Comparison of ENCODE assay signal across 23 cellular contexts in the genomic region with DNA sequence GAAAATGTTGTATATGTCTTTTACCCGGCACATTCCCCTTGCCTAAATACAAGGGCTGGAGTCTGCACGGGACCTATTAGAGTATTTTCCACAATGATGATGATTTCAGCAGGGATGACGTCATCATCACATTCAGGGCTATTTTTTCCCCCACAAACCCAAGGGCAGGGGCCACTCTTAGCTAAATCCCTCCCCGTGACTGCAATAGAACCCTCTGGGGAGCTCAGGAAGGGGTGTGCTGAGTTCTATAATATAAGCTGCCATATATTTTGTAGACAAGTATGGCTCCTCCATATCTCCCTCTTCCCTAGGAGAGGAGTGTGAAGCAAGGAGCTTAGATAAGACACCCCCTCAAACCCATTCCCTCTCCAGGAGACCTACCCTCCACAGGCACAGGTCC. TPM values are rescaled to one million over a fixed set of nuclear protein-coding genes. Genes with fewer than 3 reads are reported as not detected.
DNase-seq lines count a peak whose midpoint lies in the region; ATAC-seq, FAIRE-seq and TF ChIP-seq lines count a peak whose summit lies in the region.
"Had no signal": no experiment of that assay in that cellular context is flagged by ENCODE, and none has a peak within 500 bp of the region (broad histone marks: within the 10 kb centered on the region; RNA-seq: fewer than 3 reads in every experiment).

No MANE protein-coding gene starts in this region.

- H2BK15ac ChIP-seq in H1 (ENCODE audit: low read length): no peak overlapping the region

- H2BK5ac ChIP-seq in H1 (ENCODE audit: low read depth, low read length): no peak overlapping the region

- TF ChIP-seq RAD21 in H1 (IDR thresholded peaks at IDR 0.05 in 1 of 2, conservative IDR thresholded peaks at IDR 0.05 in 1 of 2; ENCODE audit: low read depth in 2 of 2, low read length in 2 of 2): no peak

- H3K23me2 ChIP-seq in H1 (ENCODE audit: low read depth, low read length): no peaks in the 10 kb centered on the region; the same call in 1 of the 2 replicates

- H4K8ac ChIP-seq in H1 (ENCODE audit: extremely low read depth, insufficient read depth, low read length): no peak overlapping the region

- H3K4me1 Mint-ChIP-seq in Caco-2 (ENCODE audit: low read depth, unreplicated experiment) (no peaks in the 10 kb centered on the region), nephron (peaks cover 47% of the 10 kb centered on the region)
- H3K4me1 Mint-ChIP-seq: B cell; CD4-positive, CD25-positive, alpha-beta regulatory T cell had no signal

- H3K4me2 ChIP-seq in H1 (ENCODE audit: insufficient read depth in 1 of 2, low read depth in 2 of 2, low read length in 2 of 2): no peak overlapping the region; a peak in 1 of 4 replicates
- H3K4me2 ChIP-seq: A549 had no signal

- H3K36me3 ChIP-seq in Caco-2 (ENCODE audit: control insufficient read depth, insufficient read depth, low read length): peaks cover 12% of the 10 kb centered on the region
- H3K36me3 ChIP-seq in HUES64 (ENCODE audit: insufficient read depth, low read length): peaks cover 72% of the 10 kb centered on the region
- peaks cover 46 to 70% (median 67%) of the 10 kb centered on the region in 4 experiments for H3K36me3 ChIP-seq in H1 (ENCODE audit: control insufficient read depth in 2 of 4, insufficient read depth in 4 of 4, low read length in 3 of 4)

- no peak for TF ChIP-seq EP300 in H1 (IDR thresholded peaks at IDR 0.05; ENCODE audit: borderline replicate concordance in 1 of 2, low read depth in 2 of 2, low read length in 2 of 2)

- no peak overlapping the region for H3K18ac ChIP-seq in H1 (ENCODE audit: extremely low read depth, low read length)

- H3K4ac ChIP-seq in H1 (replicated peaks; ENCODE audit: insufficient read length, low read depth, low read length): no peak overlapping the region

- no peak overlapping the region for H4K91ac ChIP-seq in H1 (replicated peaks; ENCODE audit: insufficient read length, low read length)

- no peak overlapping the region for H3K4me3 Mint-ChIP-seq in Caco-2 (ENCODE audit: unreplicated experiment)
- no peak overlapping the region for H3K4me3 Mint-ChIP-seq in nephron
- H3K4me3 Mint-ChIP-seq: B cell; CD4-positive, CD25-positive, alpha-beta regulatory T cell had no signal

- no peak overlapping the region for H3K56ac ChIP-seq in H1 (replicated peaks; ENCODE audit: insufficient read length, low read depth, low read length)

- no peak overlapping the region for H3K23ac ChIP-seq in H1 (ENCODE audit: insufficient read length)

- H3K14ac ChIP-seq in H1 (ENCODE audit: insufficient read length): no peak overlapping the region

- H3K9me3 Mint-ChIP-seq in Caco-2 (ENCODE audit: unreplicated experiment): no peaks in the 10 kb centered on the region
- no peaks in the 10 kb centered on the region for H3K9me3 Mint-ChIP-seq in nephron

- H3K27me3 ChIP-seq in Caco-2 (replicated peaks; ENCODE audit: control insufficient read depth, insufficient read depth, low read length) (no peaks in the 10 kb centered on the region), HUES64 (ENCODE audit: insufficient read depth, low read length) (no peaks in the 10 kb centered on the region), H1 (replicated peaks in 1 of 4; ENCODE audit: control insufficient read depth in 3 of 4, extremely low read depth in 1 of 4, insufficient read depth in 3 of 4, low read length in 3 of 4) (no peaks in the 10 kb centered on the region)

- no peaks in the 10 kb centered on the region; a peak in 1 of 4 replicates for H3K79me2 ChIP-seq in H1 (ENCODE audit: control insufficient read depth in 1 of 2, insufficient read depth in 2 of 2, low read length in 2 of 2)

- peaks cover 5% of the 10 kb centered on the region; the same call in 1 of the 2 replicates for H3K79me1 ChIP-seq in H1 (ENCODE audit: low read depth, low read length)

- no peak overlapping the region for H4K5ac ChIP-seq in H1 (ENCODE audit: insufficient read length, low read depth, low read length)

- POLR2A ChIA-PET in Caco-2 (lab: Charles Lee) (no interaction called here), H1 (lab: Charles Lee; ENCODE audit: partially characterized antibody) (interaction anchor here (1.1 to 12.6 kb wide), 6 partner anchors 12 to 81 kb away, joined by 3 to 112 read pairs (median 6); a partner anchor contains a TSS)

- BruUV-seq in Caco-2 (replicated peaks; lab: Mats Ljungman, UMichigan): TSS peak; percentile 40

- H4K20me1 ChIP-seq in H1 (replicated peaks in 1 of 2; ENCODE audit: control insufficient read depth in 1 of 2, insufficient read depth in 2 of 2, low read length in 2 of 2): peaks cover 37 to 39% of the 10 kb centered on the region in 2 experiments

- TF ChIP-seq POLR2A in H1 (IDR thresholded peaks at IDR 0.05; ENCODE audit: control extremely low read depth in 1 of 2, low read depth in 2 of 2, low read length in 2 of 2): peak in 1 of 2 experiments; percentile 49; a peak in 1 of 3 replicates

- H3K9ac ChIP-seq in HUES64 (ENCODE audit: low read depth, low read length) (no peak overlapping the region), H1 (replicated peaks in 1 of 4; ENCODE audit: extremely low read depth in 1 of 4, low read depth in 3 of 4, low read length in 3 of 4) (no peak overlapping the region)

- H2AFZ ChIP-seq in H1 (ENCODE audit: low read length): no peak overlapping the region

- DNase-seq in Caco-2: no peak
- DNase-seq in H1 (ENCODE audit: low read depth in 1 of 2, low spot score in 2 of 2): no peak
- no peak for DNase-seq in DMS153 treated with DMSO at 0.1 percent for 48 hours (lab: John Stamatoyannopoulos, UW; ENCODE audit: unreplicated experiment)
- DNase-seq: CD4-positive, CD25-positive, alpha-beta regulatory T cell; DMS 273 treated with DMSO at 0.1 percent for 48 hours; IMR-90; NCI-H1694; NCI-H2081 treated with DMSO at 0.1 percent for 48 hours; NCI-H2171 treated with DMSO at 0.1 percent for 48 hours; NCI-H446; RPMI8226; SHP77 had no signal

- H3K4me1 ChIP-seq in Caco-2 (no peaks in the 10 kb centered on the region), HUES64 (ENCODE audit: insufficient read depth, low read length) (peaks cover 40% of the 10 kb centered on the region), H1 (replicated peaks in 1 of 4; ENCODE audit: control insufficient read depth in 3 of 4, insufficient read depth in 4 of 4, low read length in 3 of 4) (peaks cover 8 to 30% (median 24%) of the 10 kb centered on the region in 4 experiments)
- H3K4me1 ChIP-seq: A549 had no signal

- H2BK120ac ChIP-seq in H1 (replicated peaks; ENCODE audit: low read depth, low read length): no peak overlapping the region

- CTCF ChIA-PET in Caco-2 (lab: Charles Lee) (no interaction called here), H1 (lab: Charles Lee; ENCODE audit: partially characterized antibody) (interaction anchor here (0.6 to 2.0 kb wide), 3 partner anchors 18 to 156 kb away, joined by 3 to 7 read pairs (median 3); no protein-coding TSS in a partner anchor)

- H3K27me3 Mint-ChIP-seq in Caco-2 (ENCODE audit: insufficient read depth, unreplicated experiment) (no peaks in the 10 kb centered on the region), nephron (ENCODE audit: low read depth) (peaks cover 4% of the 10 kb centered on the region)
- H3K27me3 Mint-ChIP-seq: B cell; CD4-positive, CD25-positive, alpha-beta regulatory T cell had no signal

- no peak for FAIRE-seq in H1 (lab: Jason Lieb, UNC)
- FAIRE-seq: A549, GM18507 had no signal

- 91% methylated on average over 4 of the region's 4 CpGs for WGBS in HUES64
- WGBS in H1 (ENCODE audit: extremely low coverage in 1 of 2, insufficient coverage in 1 of 2, insufficient read length in 1 of 2, insufficient replicate concordance in 2 of 2, low coverage in 1 of 2, low lambda C conversion rate in 2 of 2, missing lambda C conversion rate in 1 of 2), 2 experiments: 93% methylated on average over 4 of the region's 4 CpGs; no CpG with 5 or more reads in 1 of the 2 experiments

- H3K4me3 ChIP-seq in Caco-2 (ENCODE audit: low read depth, low read length) (no peak overlapping the region), HUES64 (ENCODE audit: low read length) (no peak overlapping the region), H1 (ENCODE audit: extremely low read depth in 1 of 4, insufficient read depth in 2 of 4, low read depth in 3 of 4, low read length in 4 of 4) (no peak overlapping the region)
- H3K4me3 ChIP-seq: A549, HAP-1, SK-N-MC had no signal

- TF ChIP-seq CTCF in Caco-2 (IDR thresholded peaks at IDR 0.05; ENCODE audit: insufficient read depth in 1 of 2, low read depth in 1 of 2, low read length in 1 of 2, severe bottlenecking in 1 of 2, unreplicated experiment in 1 of 2) (no peak), H1 (IDR thresholded peaks at IDR 0.05; ENCODE audit: control extremely low read depth in 1 of 3, insufficient read depth in 1 of 3, low read depth in 1 of 3, low read length in 3 of 3) (no peak), nephron (IDR thresholded peaks at IDR 0.05; ENCODE audit: unreplicated experiment in 3 of 3) (no peak)

- H3K9me3 ChIP-seq in Caco-2 (no peaks in the 10 kb centered on the region), HUES64 (ENCODE audit: insufficient read depth, low read depth, low read length) (no peaks in the 10 kb centered on the region), H1 (ENCODE audit: insufficient read depth in 2 of 2, low read depth in 1 of 2, low read length in 1 of 2) (no peaks in the 10 kb centered on the region)
- H3K9me3 ChIP-seq: A549, HAP-1 had no signal

- H2AK5ac ChIP-seq in H1 (ENCODE audit: low read depth, low read length): no peak overlapping the region

- peaks cover 74% of the 10 kb centered on the region for H3K36me3 Mint-ChIP-seq in Caco-2 (ENCODE audit: insufficient read depth, unreplicated experiment)
- peaks cover 36% of the 10 kb centered on the region for H3K36me3 Mint-ChIP-seq in nephron (ENCODE audit: low read depth)

- no peak overlapping the region for H2BK12ac ChIP-seq in H1 (ENCODE audit: low read depth, low read length)

- no peak overlapping the region for H2BK20ac ChIP-seq in H1 (ENCODE audit: low read length)

- intact Hi-C loops in Caco-2 (cut with micrococcal nuclease; ENCODE audit: unreplicated experiment): no loop called here

- H3K27ac Mint-ChIP-seq in Caco-2 (ENCODE audit: unreplicated experiment) (no peak overlapping the region), nephron (peak overlapping the region; percentile 2 to 28 (median 21))
- H3K27ac Mint-ChIP-seq: B cell had no signal

- ATAC-seq in GM21526 (IDR thresholded peaks at IDR 0.05; ENCODE audit: low FRiP score, unreplicated experiment): no peak
- ATAC-seq in GM21381 (IDR thresholded peaks at IDR 0.05; ENCODE audit: unreplicated experiment): no peak
- ATAC-seq: A549 had no signal

- H3K27ac ChIP-seq in HUES64 (ENCODE audit: low read depth, low read length): peak overlapping the region; percentile 66; the same call in 1 of the 2 replicates
- H3K27ac ChIP-seq in H1 (ENCODE audit: low read depth, low read length): peak overlapping the region; percentile 36; the same call in 1 of the 2 replicates
- H3K27ac ChIP-seq: A549, HL-60, SK-N-MC had no signal

RNA-seq across cellular contexts. Expression of a gene that starts 11.3 kb away (rescaled TPM):
- total RNA-seq in Caco-2 (2022): 321 and 336 TPM in 2 replicates
- 138 TPM for polyA plus RNA-seq in HUES64 (2013, experiment 1 of 2)
- 148 TPM for polyA plus RNA-seq in HUES64 (2013, experiment 2 of 2)
- 170 and 173 TPM in 2 replicates for total RNA-seq in H1 (2021; fragmentation: NEBNext Ultra II Directional; extraction: Animal tissue kit (Norgen Biotek cat#: 25700))
- 51.9 and 74.5 TPM in 2 replicates for polyA plus RNA-seq in H1 (2011; rRNA removed)
- 98.6 TPM for polyA plus RNA-seq in H1 (2011; cell fraction: cytosol; rRNA removed)
- polyA plus RNA-seq in H1 (2011; cell fraction: nucleus; rRNA removed): 20.6 TPM
- polyA plus RNA-seq in H1 (2012, experiment 1 of 2): 98.2 to 158 TPM (median 111 TPM) in 4 replicates
- polyA plus RNA-seq in H1 (2012, experiment 2 of 2): 22.4 TPM
- 83.8 TPM for polyA plus RNA-seq in H1 (2013, experiment 1 of 2)
- 85.3 TPM for polyA plus RNA-seq in H1 (2013, experiment 2 of 2)
- polyA minus RNA-seq in H1 (2011; rRNA and poly(A)+ RNA removed): 78.7 and 87.3 TPM in 2 replicates
- 59.3 TPM for polyA minus RNA-seq in H1 (2011; cell fraction: cytosol; rRNA and poly(A)+ RNA removed)
- polyA minus RNA-seq in H1 (2011; cell fraction: nucleus; rRNA and poly(A)+ RNA removed): 32.8 TPM

RNA-seq across cellular contexts. Expression of a gene that starts 46.3 kb away (rescaled TPM):
- total RNA-seq in Caco-2 (2022): 95.5 and 105 TPM in 2 replicates
- polyA plus RNA-seq in HUES64 (2013, experiment 1 of 2): 348 TPM
- 271 TPM for polyA plus RNA-seq in HUES64 (2013, experiment 2 of 2)
- total RNA-seq in H1 (2021; fragmentation: NEBNext Ultra II Directional; extraction: Animal tissue kit (Norgen Biotek cat#: 25700)): 1,016 and 1,038 TPM in 2 replicates
- polyA plus RNA-seq in H1 (2011; rRNA removed): 433 and 469 TPM in 2 replicates
- 457 TPM for polyA plus RNA-seq in H1 (2011; cell fraction: cytosol; rRNA removed)
- 676 TPM for polyA plus RNA-seq in H1 (2011; cell fraction: nucleus; rRNA removed)
- 568 to 702 TPM (median 611 TPM) in 4 replicates for polyA plus RNA-seq in H1 (2012, experiment 1 of 2)
- polyA plus RNA-seq in H1 (2012, experiment 2 of 2): 410 TPM
- 587 TPM for polyA plus RNA-seq in H1 (2013, experiment 1 of 2)
- 555 TPM for polyA plus RNA-seq in H1 (2013, experiment 2 of 2)
- 327 and 359 TPM in 2 replicates for polyA minus RNA-seq in H1 (2011; rRNA and poly(A)+ RNA removed)
- 389 TPM for polyA minus RNA-seq in H1 (2011; cell fraction: cytosol; rRNA and poly(A)+ RNA removed)
- polyA minus RNA-seq in H1 (2011; cell fraction: nucleus; rRNA and poly(A)+ RNA removed): 257 TPM

RNA-seq across cellular contexts. Expression of a gene that starts 50.3 kb away (rescaled TPM):
- total RNA-seq in Caco-2 (2022): 1.8 and 2.0 TPM in 2 replicates
- not detected for polyA plus RNA-seq in HUES64 (2013, experiment 1 of 2)
- not detected for polyA plus RNA-seq in HUES64 (2013, experiment 2 of 2)
- 0.20 TPM in 1 of 2 replicates, not detected in the other for total RNA-seq in H1 (2021; fragmentation: NEBNext Ultra II Directional; extraction: Animal tissue kit (Norgen Biotek cat#: 25700))
- polyA plus RNA-seq in H1 (2011; rRNA removed): 0.02 and 0.06 TPM in 2 replicates
- polyA plus RNA-seq in H1 (2011; cell fraction: cytosol; rRNA removed): 0.10 TPM
- 0.30 TPM for polyA plus RNA-seq in H1 (2011; cell fraction: nucleus; rRNA removed)
- 0.04 to 0.05 TPM in 2 of 4 replicates, not detected in the others for polyA plus RNA-seq in H1 (2012, experiment 1 of 2)
- polyA plus RNA-seq in H1 (2012, experiment 2 of 2): not detected
- polyA plus RNA-seq in H1 (2013, experiment 1 of 2): 0.12 TPM
- 0.13 TPM for polyA plus RNA-seq in H1 (2013, experiment 2 of 2)
- 0.24 and 0.79 TPM in 2 replicates for polyA minus RNA-seq in H1 (2011; rRNA and poly(A)+ RNA removed)
- not detected for polyA minus RNA-seq in H1 (2011; cell fraction: cytosol; rRNA and poly(A)+ RNA removed)
- 0.90 TPM for polyA minus RNA-seq in H1 (2011; cell fraction: nucleus; rRNA and poly(A)+ RNA removed)
- total RNA-seq: IMR-90, M059J had no signal
- polyA plus RNA-seq: A549; CD4-positive, CD25-positive, alpha-beta regulatory T cell; IMR-90 had no signal
